Comparison of ENCODE assay signal across 34 cellular contexts in genomic region chr4:6890358-6890757, GRCh38.
"Had no signal": no experiment of that assay in that cellular context is flagged by ENCODE, and none has a peak within 500 bp of the region (broad histone marks: within the 10 kb centered on the region; RNA-seq: fewer than 3 reads in every experiment).

No MANE protein-coding gene starts in this region.

- H3K9me3 ChIP-seq: adrenal gland, colonic mucosa, gastrocnemius medialis, mucosa of descending colon, thyroid gland, vagina had no signal

- DNase-seq: activated CD4-positive, alpha-beta memory T cell treated with anti-CD3 and anti-CD28 coated beads, Interleukin-2, amount 10 ng/mL, durations not matched to agents 7 days and 5 days; activated CD4-positive, alpha-beta T cell treated with anti-CD3 and anti-CD28 coated beads for 48 hours; activated naive CD4-positive, alpha-beta T cell treated with anti-CD3 and anti-CD28 coated beads for 36 hours; activated naive CD8-positive, alpha-beta T cell treated with anti-CD3 and anti-CD28 coated beads for 36 hours; activated T-cell treated with anti-CD3 and anti-CD28 coated beads, Interleukin-2, amount 50 U/mL, for 48 hours; cerebellar nuclear complex; colonic mucosa; dorsolateral prefrontal cortex; effector memory CD4-positive, alpha-beta T cell; gastrocnemius medialis; islet precursor cell; left ventricle myocardium inferior; mucosa of descending colon; retina; stimulated activated CD4-positive, alpha-beta T cell treated with anti-CD3 and anti-CD28 coated beads, Interleukin-1b, Interleukin-23, amount 100 ng/mL, for 48 hours; stimulated activated CD4-positive, alpha-beta T cell treated with anti-CD3 and anti-CD28 coated beads, Interleukin-4, amount 100 ng/mL, for 4 hours; T-cell; T-helper 9 cell; thyroid gland; upper lobe of left lung; WERI-Rb-1 had no signal

- H3K4me2 ChIP-seq: hepatocyte, smooth muscle cell had no signal

- H3K9me3 Mint-ChIP-seq: natural killer cell treated with Interleukin-12 subunit alpha and Interleukin-12 subunit beta and Interleukin-15 and Interleukin-18, amount 100 ng/mL, for 72 hours had no signal

- H3K79me2 ChIP-seq: hepatocyte had no signal

- H3K4me3 ChIP-seq: adrenal gland, cardiac muscle cell, colonic mucosa, dorsolateral prefrontal cortex, gastrocnemius medialis, hepatocyte, left ventricle myocardium inferior, lung, mucosa of descending colon, smooth muscle cell, stomach, thyroid gland, upper lobe of left lung, vagina had no signal

- H3K27me3 Mint-ChIP-seq: activated CD4-positive, alpha-beta memory T cell treated with anti-CD3 and anti-CD28 coated beads, Interleukin-2, amount 10 ng/mL, durations not matched to agents 7 days and 5 days; activated naive CD8-positive, alpha-beta T cell treated with anti-CD3 and anti-CD28 coated beads for 36 hours; brain; natural killer cell treated with Interleukin-12 subunit alpha and Interleukin-12 subunit beta and Interleukin-15 and Interleukin-18, amount 100 ng/mL, for 72 hours; progenitor cell of endocrine pancreas; stimulated activated memory B cell treated with anti-CD40 and anti-IgM and Interleukin-4, amounts not matched to agents 10 μg/mL and 1 μg/mL and 100 μg/mL, for 72 hours; T-cell had no signal

- H3K27ac ChIP-seq: cardiac muscle cell, colonic mucosa, dorsolateral prefrontal cortex, gastrocnemius medialis, hepatocyte, left ventricle myocardium inferior, thyroid gland, vagina, WERI-Rb-1 had no signal

- H3K36me3 ChIP-seq: adrenal gland, cardiac muscle cell, colonic mucosa, gastrocnemius medialis, left ventricle myocardium inferior, stomach, thyroid gland, upper lobe of left lung, vagina, WERI-Rb-1 had no signal

- H3K27me3 ChIP-seq: adrenal gland, cardiac muscle cell, colonic mucosa, dorsolateral prefrontal cortex, gastrocnemius medialis, hepatocyte, stomach, thyroid gland, upper lobe of left lung, vagina had no signal

- H3K4me3 Mint-ChIP-seq: activated CD4-positive, alpha-beta memory T cell treated with anti-CD3 and anti-CD28 coated beads, Interleukin-2, amount 10 ng/mL, durations not matched to agents 7 days and 5 days; activated naive CD4-positive, alpha-beta T cell treated with anti-CD3 and anti-CD28 coated beads for 36 hours; activated naive CD8-positive, alpha-beta T cell treated with anti-CD3 and anti-CD28 coated beads for 36 hours; brain; natural killer cell treated with Interleukin-12 subunit alpha and Interleukin-12 subunit beta and Interleukin-15 and Interleukin-18, amount 100 ng/mL, for 72 hours; stimulated activated memory B cell treated with anti-CD40 and anti-IgM and Interleukin-4, amounts not matched to agents 10 μg/mL and 1 μg/mL and 100 μg/mL, for 72 hours; T-cell had no signal

- ATAC-seq: activated CD4-positive, CD25-positive, alpha-beta regulatory T cell treated with anti-CD3 and anti-CD28 coated beads, Interleukin-2, amount 50 U/mL, for 24 hours; gastrocnemius medialis; mucosa of descending colon; natural killer cell treated with Interleukin-12 subunit alpha and Interleukin-12 subunit beta and Interleukin-15 and Interleukin-18, amount 100 ng/mL, for 72 hours; stimulated activated memory B cell treated with anti-CD40 and anti-IgM and Interleukin-4, amounts not matched to agents 10 μg/mL and 1 μg/mL and 100 μg/mL, for 72 hours; T-cell had no signal

- H3K27ac Mint-ChIP-seq: activated naive CD4-positive, alpha-beta T cell treated with anti-CD3 and anti-CD28 coated beads for 36 hours; activated naive CD8-positive, alpha-beta T cell treated with anti-CD3 and anti-CD28 coated beads for 36 hours; activated T-helper 2 cell treated with anti-CD3 and anti-CD28 coated beads, Interferon-gamma antibody, Interleukin-2, Interleukin-4, amounts not matched to agents 10 μg/mL and 5 μg/mL and 100 μg/mL, durations not matched to agents 14 hours and 24 hours and 36 hours; progenitor cell of endocrine pancreas; stimulated activated memory B cell treated with anti-CD40 and anti-IgM and Interleukin-4, amounts not matched to agents 10 μg/mL and 1 μg/mL and 100 μg/mL, for 72 hours; T-cell had no signal

- H3K36me3 Mint-ChIP-seq: natural killer cell treated with Interleukin-12 subunit alpha and Interleukin-12 subunit beta and Interleukin-15 and Interleukin-18, amount 100 ng/mL, for 72 hours; stimulated activated memory B cell treated with anti-CD40 and anti-IgM and Interleukin-4, amounts not matched to agents 10 μg/mL and 1 μg/mL and 100 μg/mL, for 72 hours; T-cell had no signal

- H2AFZ ChIP-seq: hepatocyte had no signal
